Comparison of ENCODE assay signal across 1 cellular context in the genomic region with DNA sequence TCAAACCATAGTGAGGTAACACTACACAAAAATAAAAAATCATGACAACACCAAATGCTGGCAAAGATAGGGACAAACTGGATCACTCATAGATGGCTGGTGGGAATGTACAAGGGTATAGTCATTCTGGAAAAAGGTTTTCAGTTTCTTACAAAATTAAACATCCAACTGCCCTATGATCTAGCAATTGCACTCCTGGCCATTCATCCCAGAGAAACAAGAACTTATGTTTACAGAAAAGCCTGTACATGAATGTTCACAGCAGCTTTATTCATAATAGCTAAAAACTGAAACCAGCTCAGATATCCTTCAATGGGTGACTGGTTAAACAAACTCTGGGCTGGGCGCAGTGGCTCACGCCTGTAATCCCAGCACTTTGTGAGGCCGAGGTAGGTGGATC.
TF ChIP-seq lines count a peak whose summit lies in the region.

No MANE protein-coding gene starts in this region.

TF ChIP-seq in GM23338, 12 proteins besides CTCF, POLR2A, EP300 and RAD21 (continued from another document):
- TF ChIP-seq, protein P1, sequence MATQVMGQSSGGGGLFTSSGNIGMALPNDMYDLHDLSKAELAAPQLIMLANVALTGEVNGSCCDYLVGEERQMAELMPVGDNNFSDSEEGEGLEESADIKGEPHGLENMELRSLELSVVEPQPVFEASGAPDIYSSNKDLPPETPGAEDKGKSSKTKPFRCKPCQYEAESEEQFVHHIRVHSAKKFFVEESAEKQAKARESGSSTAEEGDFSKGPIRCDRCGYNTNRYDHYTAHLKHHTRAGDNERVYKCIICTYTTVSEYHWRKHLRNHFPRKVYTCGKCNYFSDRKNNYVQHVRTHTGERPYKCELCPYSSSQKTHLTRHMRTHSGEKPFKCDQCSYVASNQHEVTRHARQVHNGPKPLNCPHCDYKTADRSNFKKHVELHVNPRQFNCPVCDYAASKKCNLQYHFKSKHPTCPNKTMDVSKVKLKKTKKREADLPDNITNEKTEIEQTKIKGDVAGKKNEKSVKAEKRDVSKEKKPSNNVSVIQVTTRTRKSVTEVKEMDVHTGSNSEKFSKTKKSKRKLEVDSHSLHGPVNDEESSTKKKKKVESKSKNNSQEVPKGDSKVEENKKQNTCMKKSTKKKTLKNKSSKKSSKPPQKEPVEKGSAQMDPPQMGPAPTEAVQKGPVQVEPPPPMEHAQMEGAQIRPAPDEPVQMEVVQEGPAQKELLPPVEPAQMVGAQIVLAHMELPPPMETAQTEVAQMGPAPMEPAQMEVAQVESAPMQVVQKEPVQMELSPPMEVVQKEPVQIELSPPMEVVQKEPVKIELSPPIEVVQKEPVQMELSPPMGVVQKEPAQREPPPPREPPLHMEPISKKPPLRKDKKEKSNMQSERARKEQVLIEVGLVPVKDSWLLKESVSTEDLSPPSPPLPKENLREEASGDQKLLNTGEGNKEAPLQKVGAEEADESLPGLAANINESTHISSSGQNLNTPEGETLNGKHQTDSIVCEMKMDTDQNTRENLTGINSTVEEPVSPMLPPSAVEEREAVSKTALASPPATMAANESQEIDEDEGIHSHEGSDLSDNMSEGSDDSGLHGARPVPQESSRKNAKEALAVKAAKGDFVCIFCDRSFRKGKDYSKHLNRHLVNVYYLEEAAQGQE (IDR thresholded peaks at IDR 0.05; ENCODE audit: unreplicated experiment) = no peak
- no peak for TF ChIP-seq JUNB (IDR thresholded peaks at IDR 0.05; ENCODE audit: unreplicated experiment)
